In the genomic region with DNA sequence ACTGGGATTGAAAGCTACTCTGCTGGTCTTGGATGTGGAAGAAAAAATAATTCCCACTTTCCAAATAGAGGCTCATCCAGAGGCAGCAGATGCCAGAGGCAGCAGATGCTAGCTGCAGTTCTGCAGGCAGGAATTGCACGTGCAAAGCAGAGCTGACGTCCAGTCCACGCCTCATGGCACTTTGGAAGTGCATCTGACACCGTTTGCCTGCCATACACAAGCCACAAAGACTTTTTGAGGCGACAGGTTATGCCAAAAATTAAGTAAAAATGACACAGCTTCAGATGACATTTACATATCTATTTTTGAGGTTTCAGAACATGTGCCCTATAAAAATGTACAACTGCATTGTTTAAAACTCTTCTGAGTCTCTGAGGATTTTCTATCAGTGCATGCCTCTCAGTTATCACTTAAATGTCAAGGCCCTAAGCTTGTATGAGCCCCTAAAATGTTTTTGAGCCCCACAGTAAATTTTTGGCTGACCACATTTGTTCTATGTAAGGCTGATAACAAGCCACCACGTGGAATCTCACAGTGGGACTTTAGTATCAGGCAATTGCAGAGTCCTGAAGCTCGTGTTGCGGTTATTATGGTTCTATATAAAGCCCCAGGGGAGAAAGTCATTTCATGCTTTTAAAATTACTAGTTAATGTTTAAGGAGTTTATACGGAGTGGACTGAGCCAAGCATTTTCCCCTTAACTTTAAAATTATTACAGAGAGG, we compare ENCODE assay signal across 1 cellular context.
TF ChIP-seq lines count a peak whose summit lies in the region.

No MANE protein-coding gene starts in this region.

TF ChIP-seq in GM12878, 131 proteins besides CTCF, POLR2A, EP300 and RAD21 (continued from another document):
- TF ChIP-seq, protein P1, sequence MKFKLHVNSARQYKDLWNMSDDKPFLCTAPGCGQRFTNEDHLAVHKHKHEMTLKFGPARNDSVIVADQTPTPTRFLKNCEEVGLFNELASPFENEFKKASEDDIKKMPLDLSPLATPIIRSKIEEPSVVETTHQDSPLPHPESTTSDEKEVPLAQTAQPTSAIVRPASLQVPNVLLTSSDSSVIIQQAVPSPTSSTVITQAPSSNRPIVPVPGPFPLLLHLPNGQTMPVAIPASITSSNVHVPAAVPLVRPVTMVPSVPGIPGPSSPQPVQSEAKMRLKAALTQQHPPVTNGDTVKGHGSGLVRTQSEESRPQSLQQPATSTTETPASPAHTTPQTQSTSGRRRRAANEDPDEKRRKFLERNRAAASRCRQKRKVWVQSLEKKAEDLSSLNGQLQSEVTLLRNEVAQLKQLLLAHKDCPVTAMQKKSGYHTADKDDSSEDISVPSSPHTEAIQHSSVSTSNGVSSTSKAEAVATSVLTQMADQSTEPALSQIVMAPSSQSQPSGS (IDR thresholded peaks at IDR 0.05; ENCODE audit: low read length): peak; percentile 60
- TF ChIP-seq MTA3 (IDR thresholded peaks at IDR 0.05; ENCODE audit: borderline replicate concordance, low read length) (peak; percentile 61; the same call in 1 of the 2 replicates), GABPA (IDR thresholded peaks at IDR 0.05; ENCODE audit: low read depth) (no peak), SUZ12 (IDR thresholded peaks at IDR 0.05; ENCODE audit: unreplicated experiment) (no peak), TBL1XR1 (IDR thresholded peaks at IDR 0.05; ENCODE audit: low read depth, low read length) (no peak), TARDBP (IDR thresholded peaks at IDR 0.05; ENCODE audit: borderline replicate concordance) (no peak), WRNIP1 (IDR thresholded peaks at IDR 0.05; ENCODE audit: borderline replicate concordance, low read depth, low read length) (no peak), YY1 (IDR thresholded peaks at IDR 0.05; ENCODE audit: low read depth, low read length) (no peak), PAX5 (IDR thresholded peaks at IDR 0.05; ENCODE audit: borderline replicate concordance, low read depth, low read length) (no peak), PAX8 (IDR thresholded peaks at IDR 0.05) (no peak), CHD2 (IDR thresholded peaks at IDR 0.05; ENCODE audit: borderline replicate concordance, low read depth, low read length) (no peak), CHD4 (IDR thresholded peaks at IDR 0.05) (no peak), BCL11A (IDR thresholded peaks at IDR 0.05; ENCODE audit: low read depth, low read length) (peak; percentile 63), NR2C1 (IDR thresholded peaks at IDR 0.05) (0 out of 2 replicates have a peak, but pooled peaks have one; percentile 12), SMC3 (IDR thresholded peaks at IDR 0.05; ENCODE audit: borderline replicate concordance, low read length) (no peak), ATF7 (IDR thresholded peaks at IDR 0.05; ENCODE audit: low read depth) (peak; percentile 54; the same call in 1 of the 2 replicates), NFXL1 (IDR thresholded peaks at IDR 0.05; ENCODE audit: borderline replicate concordance) (no peak)
- TF ChIP-seq, protein P2, sequence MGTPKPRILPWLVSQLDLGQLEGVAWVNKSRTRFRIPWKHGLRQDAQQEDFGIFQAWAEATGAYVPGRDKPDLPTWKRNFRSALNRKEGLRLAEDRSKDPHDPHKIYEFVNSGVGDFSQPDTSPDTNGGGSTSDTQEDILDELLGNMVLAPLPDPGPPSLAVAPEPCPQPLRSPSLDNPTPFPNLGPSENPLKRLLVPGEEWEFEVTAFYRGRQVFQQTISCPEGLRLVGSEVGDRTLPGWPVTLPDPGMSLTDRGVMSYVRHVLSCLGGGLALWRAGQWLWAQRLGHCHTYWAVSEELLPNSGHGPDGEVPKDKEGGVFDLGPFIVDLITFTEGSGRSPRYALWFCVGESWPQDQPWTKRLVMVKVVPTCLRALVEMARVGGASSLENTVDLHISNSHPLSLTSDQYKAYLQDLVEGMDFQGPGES (IDR thresholded peaks at IDR 0.05): no peak
- TF ChIP-seq, protein P3, sequence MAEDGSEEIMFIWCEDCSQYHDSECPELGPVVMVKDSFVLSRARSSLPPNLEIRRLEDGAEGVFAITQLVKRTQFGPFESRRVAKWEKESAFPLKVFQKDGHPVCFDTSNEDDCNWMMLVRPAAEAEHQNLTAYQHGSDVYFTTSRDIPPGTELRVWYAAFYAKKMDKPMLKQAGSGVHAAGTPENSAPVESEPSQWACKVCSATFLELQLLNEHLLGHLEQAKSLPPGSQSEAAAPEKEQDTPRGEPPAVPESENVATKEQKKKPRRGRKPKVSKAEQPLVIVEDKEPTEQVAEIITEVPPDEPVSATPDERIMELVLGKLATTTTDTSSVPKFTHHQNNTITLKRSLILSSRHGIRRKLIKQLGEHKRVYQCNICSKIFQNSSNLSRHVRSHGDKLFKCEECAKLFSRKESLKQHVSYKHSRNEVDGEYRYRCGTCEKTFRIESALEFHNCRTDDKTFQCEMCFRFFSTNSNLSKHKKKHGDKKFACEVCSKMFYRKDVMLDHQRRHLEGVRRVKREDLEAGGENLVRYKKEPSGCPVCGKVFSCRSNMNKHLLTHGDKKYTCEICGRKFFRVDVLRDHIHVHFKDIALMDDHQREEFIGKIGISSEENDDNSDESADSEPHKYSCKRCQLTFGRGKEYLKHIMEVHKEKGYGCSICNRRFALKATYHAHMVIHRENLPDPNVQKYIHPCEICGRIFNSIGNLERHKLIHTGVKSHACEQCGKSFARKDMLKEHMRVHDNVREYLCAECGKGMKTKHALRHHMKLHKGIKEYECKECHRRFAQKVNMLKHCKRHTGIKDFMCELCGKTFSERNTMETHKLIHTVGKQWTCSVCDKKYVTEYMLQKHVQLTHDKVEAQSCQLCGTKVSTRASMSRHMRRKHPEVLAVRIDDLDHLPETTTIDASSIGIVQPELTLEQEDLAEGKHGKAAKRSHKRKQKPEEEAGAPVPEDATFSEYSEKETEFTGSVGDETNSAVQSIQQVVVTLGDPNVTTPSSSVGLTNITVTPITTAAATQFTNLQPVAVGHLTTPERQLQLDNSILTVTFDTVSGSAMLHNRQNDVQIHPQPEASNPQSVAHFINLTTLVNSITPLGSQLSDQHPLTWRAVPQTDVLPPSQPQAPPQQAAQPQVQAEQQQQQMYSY (CRISPR knock-in tag; IDR thresholded peaks at IDR 0.05): no peak
- TF ChIP-seq, protein P4, sequence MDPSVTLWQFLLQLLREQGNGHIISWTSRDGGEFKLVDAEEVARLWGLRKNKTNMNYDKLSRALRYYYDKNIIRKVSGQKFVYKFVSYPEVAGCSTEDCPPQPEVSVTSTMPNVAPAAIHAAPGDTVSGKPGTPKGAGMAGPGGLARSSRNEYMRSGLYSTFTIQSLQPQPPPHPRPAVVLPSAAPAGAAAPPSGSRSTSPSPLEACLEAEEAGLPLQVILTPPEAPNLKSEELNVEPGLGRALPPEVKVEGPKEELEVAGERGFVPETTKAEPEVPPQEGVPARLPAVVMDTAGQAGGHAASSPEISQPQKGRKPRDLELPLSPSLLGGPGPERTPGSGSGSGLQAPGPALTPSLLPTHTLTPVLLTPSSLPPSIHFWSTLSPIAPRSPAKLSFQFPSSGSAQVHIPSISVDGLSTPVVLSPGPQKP (IDR thresholded peaks at IDR 0.05; ENCODE audit: low read depth, low read length): no peak
